27 cellular contexts compared by ENCODE assay signal in genomic region chr12:121860257-121860656, GRCh38. TPM values are rescaled to one million over a fixed set of nuclear protein-coding genes. Genes with fewer than 3 reads are reported as not detected.
A peak's percentile ranks its signal among the peaks of the same experiment; 100 is the strongest.
DNase-seq lines count a peak whose midpoint lies in the region; ATAC-seq, FAIRE-seq and TF ChIP-seq lines count a peak whose summit lies in the region.
"Had no signal": no experiment of that assay in that cellular context is flagged by ENCODE, and none has a peak within 500 bp of the region (broad histone marks: within the 10 kb centered on the region; RNA-seq: fewer than 3 reads in every experiment).

No MANE protein-coding gene starts in this region.

- H3K27me3 ChIP-seq in NT2/D1 (ENCODE audit: insufficient read depth, insufficient read length) (no peaks in the 10 kb centered on the region), hepatocyte (no peaks in the 10 kb centered on the region), sigmoid colon (no peaks in the 10 kb centered on the region)
- H3K27me3 ChIP-seq: cardiac muscle cell, dorsolateral prefrontal cortex, ovary had no signal

- H3K4me1 ChIP-seq in NT2/D1 (ENCODE audit: insufficient read depth, insufficient read length) (peaks cover 33% of the 10 kb centered on the region), hepatocyte (ENCODE audit: insufficient read depth) (peaks cover 33% of the 10 kb centered on the region), sigmoid colon (peaks cover 0 to 31% (median 27%) of the 10 kb centered on the region in 4 donors)

- ATAC-seq in effector memory CD8-positive, alpha-beta T cell (replicated peaks) = no peak
- ATAC-seq: activated CD4-positive, alpha-beta T cell treated with anti-CD3 and anti-CD28 coated beads for 36 hours; activated CD8-positive, alpha-beta memory T cell treated with anti-CD3 and anti-CD28 coated beads, Interleukin-2, amount 10 ng/mL, durations not matched to agents 7 days and 5 days; activated naive CD8-positive, alpha-beta T cell treated with anti-CD3 and anti-CD28 coated beads, Interleukin-2, amount 50 U/mL, for 24 hours; activated T-helper 17 cell treated with anti-CD3 and anti-CD28 coated beads, Interleukin-2, amount 50 U/mL, for 72 hours had no signal

- peak overlapping the region; percentile 27 for H3K9ac ChIP-seq in NT2/D1 (ENCODE audit: insufficient read length, low read depth)

- no peaks in the 10 kb centered on the region for H3K9me3 Mint-ChIP-seq in effector memory CD8-positive, alpha-beta T cell
- H3K9me3 Mint-ChIP-seq: activated naive CD8-positive, alpha-beta T cell treated with anti-CD3 and anti-CD28 coated beads, Interleukin-2, amount 50 U/mL, for 24 hours; activated T-helper 17 cell treated with anti-CD3 and anti-CD28 coated beads, Interleukin-2, amount 50 U/mL, for 72 hours; CD4-positive, alpha-beta memory T cell; IgD-negative memory B cell had no signal

- H3K4me3 ChIP-seq in NT2/D1 (ENCODE audit: insufficient read length, low read depth) (no peak overlapping the region), hepatocyte (no peak overlapping the region), sigmoid colon (no peak overlapping the region)
- H3K4me3 ChIP-seq: cardiac muscle cell, dorsolateral prefrontal cortex, HAP-1, ovary had no signal

- TF ChIP-seq CTCF in C4-2B (conservative IDR thresholded peaks at IDR 0.05) (no peak), hepatocyte (IDR thresholded peaks at IDR 0.05; ENCODE audit: poor library complexity) (no peak), sigmoid colon (IDR thresholded peaks at IDR 0.05) (no peak)

- WGBS in hepatocyte (ENCODE audit: low lambda C conversion rate, missing lambda C conversion rate) = 92% methylated on average over 1 of the region's 1 CpG
- 89 to 95% methylated on average over 1 of the region's 1 CpG for WGBS in sigmoid colon, 2 donors

- H3K27ac Mint-ChIP-seq in effector memory CD8-positive, alpha-beta T cell = no peak overlapping the region
- H3K27ac Mint-ChIP-seq: activated CD4-positive, alpha-beta T cell treated with anti-CD3 and anti-CD28 coated beads for 36 hours; activated CD8-positive, alpha-beta memory T cell treated with anti-CD3 and anti-CD28 coated beads, Interleukin-2, amount 10 ng/mL, durations not matched to agents 7 days and 5 days; activated naive CD8-positive, alpha-beta T cell treated with anti-CD3 and anti-CD28 coated beads, Interleukin-2, amount 50 U/mL, for 24 hours; activated T-helper 17 cell treated with anti-CD3 and anti-CD28 coated beads, Interleukin-2, amount 50 U/mL, for 72 hours; IgD-negative memory B cell had no signal

- H3K4me3 Mint-ChIP-seq in effector memory CD8-positive, alpha-beta T cell = no peak overlapping the region
- H3K4me3 Mint-ChIP-seq: activated CD4-positive, alpha-beta T cell treated with anti-CD3 and anti-CD28 coated beads for 36 hours; activated CD8-positive, alpha-beta memory T cell treated with anti-CD3 and anti-CD28 coated beads, Interleukin-2, amount 10 ng/mL, durations not matched to agents 7 days and 5 days; activated naive CD8-positive, alpha-beta T cell treated with anti-CD3 and anti-CD28 coated beads, Interleukin-2, amount 50 U/mL, for 24 hours; activated T-helper 17 cell treated with anti-CD3 and anti-CD28 coated beads, Interleukin-2, amount 50 U/mL, for 72 hours; CD4-positive, alpha-beta memory T cell; IgD-negative memory B cell had no signal

- DNase-seq in NT2/D1 (ENCODE audit: low read depth, low spot score) = no peak
- no peak for DNase-seq in hepatocyte (ENCODE audit: low spot score)
- no peak for DNase-seq in sigmoid colon
- DNase-seq in middle frontal gyrus (ENCODE audit: extremely low spot score, low spot score) = no peak
- DNase-seq in effector memory CD8-positive, alpha-beta T cell = no peak
- DNase-seq in GOT3 (lab: John Stamatoyannopoulos, UW) = no peak
- no peak for DNase-seq in HTR-8/SVneo (ENCODE audit: insufficient read length, low spot score)
- DNase-seq: activated CD4-positive, alpha-beta T cell treated with anti-CD3 and anti-CD28 coated beads for 36 hours; activated CD8-positive, alpha-beta memory T cell treated with anti-CD3 and anti-CD28 coated beads, Interleukin-2, amount 10 ng/mL, durations not matched to agents 7 days and 5 days; activated naive CD8-positive, alpha-beta T cell treated with anti-CD3 and anti-CD28 coated beads, Interleukin-2, amount 50 U/mL, for 24 hours; CD4-positive, alpha-beta memory T cell; DMS153; dorsolateral prefrontal cortex; NCI-H1694 treated with DMSO at 0.1 percent for 48 hours; NCI-H446; ovary; stimulated activated CD4-positive, alpha-beta T cell treated with anti-CD3 and anti-CD28 coated beads, Interleukin-4, amount 100 ng/mL, for 1 hour had no signal

- no peak for TF ChIP-seq POLR2A in sigmoid colon (IDR thresholded peaks at IDR 0.05)

- peaks cover 0 to 10% of the 10 kb centered on the region in 2 donors for H3K27me3 Mint-ChIP-seq in effector memory CD8-positive, alpha-beta T cell
- H3K27me3 Mint-ChIP-seq: activated CD4-positive, alpha-beta T cell treated with anti-CD3 and anti-CD28 coated beads for 36 hours; activated CD8-positive, alpha-beta memory T cell treated with anti-CD3 and anti-CD28 coated beads, Interleukin-2, amount 10 ng/mL, durations not matched to agents 7 days and 5 days; activated naive CD8-positive, alpha-beta T cell treated with anti-CD3 and anti-CD28 coated beads, Interleukin-2, amount 50 U/mL, for 24 hours; activated T-helper 17 cell treated with anti-CD3 and anti-CD28 coated beads, Interleukin-2, amount 50 U/mL, for 72 hours; CD4-positive, alpha-beta memory T cell; IgD-negative memory B cell had no signal

- no peak for FAIRE-seq in HTR-8/SVneo (lab: Jason Lieb, UNC)
- FAIRE-seq: GM12892, TTC549 had no signal

- TF ChIP-seq EP300 in sigmoid colon (IDR thresholded peaks at IDR 0.05) = no peak

- H3K36me3 ChIP-seq in NT2/D1 (ENCODE audit: insufficient read depth, insufficient read length, low read length) (no peaks in the 10 kb centered on the region), hepatocyte (replicated peaks; ENCODE audit: insufficient read depth, low read depth) (no peaks in the 10 kb centered on the region), sigmoid colon (no peaks in the 10 kb centered on the region)
- H3K36me3 ChIP-seq: cardiac muscle cell, HAP-1, ovary had no signal

- H3K36me3 Mint-ChIP-seq in effector memory CD8-positive, alpha-beta T cell (ENCODE audit: insufficient read depth) = peaks cover 3% of the 10 kb centered on the region
- H3K36me3 Mint-ChIP-seq: activated CD8-positive, alpha-beta memory T cell treated with anti-CD3 and anti-CD28 coated beads, Interleukin-2, amount 10 ng/mL, durations not matched to agents 7 days and 5 days had no signal

- H3K9me3 ChIP-seq in NT2/D1 (ENCODE audit: insufficient read depth, low read length) = no peaks in the 10 kb centered on the region
- no peaks in the 10 kb centered on the region for H3K9me3 ChIP-seq in hepatocyte (ENCODE audit: low read depth)
- H3K9me3 ChIP-seq in sigmoid colon = no peaks in the 10 kb centered on the region
- H3K9me3 ChIP-seq: HAP-1, ovary had no signal

- H3K9me2 ChIP-seq in hepatocyte (replicated peaks; ENCODE audit: insufficient read depth) = no peaks in the 10 kb centered on the region

- no peak overlapping the region for H3K4me2 ChIP-seq in hepatocyte

- no peak overlapping the region for H2AFZ ChIP-seq in hepatocyte

- no peaks in the 10 kb centered on the region for H4K20me1 ChIP-seq in hepatocyte (ENCODE audit: insufficient read depth, poor library complexity, severe bottlenecking)

- no peaks in the 10 kb centered on the region for H3K79me2 ChIP-seq in hepatocyte

- intact Hi-C loops in sigmoid colon (cut with DNase I) = no loop called here

- H3K27ac ChIP-seq in C4-2B = peak overlapping the region; percentile 24
- peak overlapping the region; percentile 87 for H3K27ac ChIP-seq in hepatocyte
- H3K27ac ChIP-seq in sigmoid colon = peak overlapping the region; percentile 85 to 94 (median 88)
- H3K27ac ChIP-seq: cardiac muscle cell had no signal

- peaks cover 0 to 2% of the 10 kb centered on the region in 2 donors for H3K4me1 Mint-ChIP-seq in effector memory CD8-positive, alpha-beta T cell (ENCODE audit: low read depth in 2 of 2)
- H3K4me1 Mint-ChIP-seq: activated CD4-positive, alpha-beta T cell treated with anti-CD3 and anti-CD28 coated beads for 36 hours; activated naive CD8-positive, alpha-beta T cell treated with anti-CD3 and anti-CD28 coated beads, Interleukin-2, amount 50 U/mL, for 24 hours; activated T-helper 17 cell treated with anti-CD3 and anti-CD28 coated beads, Interleukin-2, amount 50 U/mL, for 72 hours; CD4-positive, alpha-beta memory T cell had no signal

RNA-seq across cellular contexts. Expression of gene HPD, which starts 1.6 kb away (rescaled TPM):
- total RNA-seq in hepatocyte = 35.8 and 39.2 TPM in 2 replicates
- 9.2 and 20.9 TPM in 2 replicates for polyA plus RNA-seq in hepatocyte
- 1 to 10 TPM in 1 of 4 donors, under 1 TPM in 3; 0.27 to 2.8 (median 0.34) TPM for total RNA-seq in sigmoid colon
- 1 to 10 TPM in 1 of 3 donors, under 1 TPM in 1, not detected in 1; 0.86 to 2.4 TPM for polyA plus RNA-seq in sigmoid colon
- total RNA-seq: activated CD4-positive, alpha-beta T cell treated with anti-CD3 and anti-CD28 coated beads for 36 hours; activated CD8-positive, alpha-beta memory T cell treated with anti-CD3 and anti-CD28 coated beads, Interleukin-2, amount 10 ng/mL, durations not matched to agents 7 days and 5 days; activated T-helper 17 cell treated with anti-CD3 and anti-CD28 coated beads, Interleukin-2, amount 50 U/mL, for 72 hours; cardiac muscle cell; CD4-positive, alpha-beta memory T cell; glomerular endothelial cell; lower leg skin; skeletal muscle tissue had no signal
- polyA plus RNA-seq: cardiac muscle cell; CD4-positive, alpha-beta memory T cell; IgD-negative memory B cell had no signal

RNA-seq across cellular contexts. Expression of gene PSMD9, which starts 28.3 kb away (rescaled TPM):
- total RNA-seq in hepatocyte (61.4 and 106 TPM in 2 replicates), sigmoid colon (10 to 100 TPM; 28.5 to 91.4 (median 39.1) TPM)
- polyA plus RNA-seq in hepatocyte (105 and 114 TPM in 2 replicates), sigmoid colon (100 to 1,000 TPM in 2 of 3 donors, 10 to 100 TPM in 1; 92.9 to 108 (median 102) TPM)

RNA-seq across cellular contexts. Expression of gene SETD1B, which starts 56.4 kb away (rescaled TPM):
- 2.7 and 3.8 TPM in 2 replicates for total RNA-seq in hepatocyte
- 2.5 and 2.7 TPM in 2 replicates for polyA plus RNA-seq in hepatocyte
- 10 to 100 TPM in 2 of 4 donors, 1 to 10 TPM in 2; 7.6 to 16.9 (median 11.4) TPM for total RNA-seq in sigmoid colon
- polyA plus RNA-seq in sigmoid colon = 10 to 100 TPM in 1 of 3 donors, 1 to 10 TPM in 2; 2.4 to 16.0 (median 3.0) TPM

RNA-seq across cellular contexts. Expression of gene CFAP251, which starts 58.1 kb away (rescaled TPM):
- total RNA-seq in hepatocyte = 1.6 and 3.7 TPM in 2 replicates
- polyA plus RNA-seq in hepatocyte = 3.0 and 8.5 TPM in 2 replicates
- total RNA-seq in sigmoid colon = 1 to 10 TPM in 3 of 4 donors, under 1 TPM in 1; 0.68 to 3.0 (median 1.2) TPM
- polyA plus RNA-seq in sigmoid colon = 1 to 10 TPM in 1 of 3 donors, under 1 TPM in 1, not detected in 1; 0.98 to 1.2 TPM
- polyA plus RNA-seq: IgD-negative memory B cell had no signal

Comparison
In these comparisons a context has a peak if more than half of its experiments do, and no peak if none do; other contexts are left out.
1. H3K27ac ChIP-seq: peak in every context shown above with its lines; median percentile 88 in sigmoid colon; 87 in hepatocyte; 24 in C4-2B.